ENCODE assay signal across 13 cellular contexts in genomic region chr14:88599321-88599720, GRCh38. TPM values are rescaled to one million over a fixed set of nuclear protein-coding genes. Genes with fewer than 3 reads are reported as not detected.
DNase-seq lines count a peak whose midpoint lies in the region; ATAC-seq and TF ChIP-seq lines count a peak whose summit lies in the region.
"Had no signal": no experiment of that assay in that cellular context is flagged by ENCODE, and none has a peak within 500 bp of the region (broad histone marks: within the 10 kb centered on the region; RNA-seq: fewer than 3 reads in every experiment).

No MANE protein-coding gene starts in this region.

- peaks cover 32% of the 10 kb centered on the region for H3K4me1 Mint-ChIP-seq in activated naive CD4-positive, alpha-beta T cell treated with anti-CD3 and anti-CD28 coated beads, Interleukin-2, amount 50 U/mL, for 24 hours
- peaks cover 35 to 58% of the 10 kb centered on the region in 2 donors for H3K4me1 Mint-ChIP-seq in stimulated activated naive B cell treated with anti-CD40 and anti-IgM and Interleukin-4, amounts not matched to agents 10 μg/mL and 1 μg/mL and 100 μg/mL, for 72 hours
- H3K4me1 Mint-ChIP-seq in endodermal cell: peaks cover 14% of the 10 kb centered on the region

- ATAC-seq in GM21786 (IDR thresholded peaks at IDR 0.05; ENCODE audit: unreplicated experiment) (peak; percentile 27), HG03460 (IDR thresholded peaks at IDR 0.05; ENCODE audit: unreplicated experiment) (peak; percentile 12)
- peak; percentile 18 to 19 for ATAC-seq in stimulated activated naive B cell treated with anti-CD40 and anti-IgM and Interleukin-4, amounts not matched to agents 10 μg/mL and 1 μg/mL and 100 μg/mL, for 72 hours (replicated peaks)
- ATAC-seq: foreskin keratinocyte, left lung had no signal

- H3K27ac ChIP-seq in endodermal cell (ENCODE audit: low read depth, low read length): no peak overlapping the region
- H3K27ac ChIP-seq: foreskin keratinocyte, left lung had no signal

- H3K27me3 Mint-ChIP-seq in activated naive CD4-positive, alpha-beta T cell treated with anti-CD3 and anti-CD28 coated beads, Interleukin-2, amount 50 U/mL, for 24 hours: no peaks in the 10 kb centered on the region
- no peaks in the 10 kb centered on the region for H3K27me3 Mint-ChIP-seq in stimulated activated naive B cell treated with anti-CD40 and anti-IgM and Interleukin-4, amounts not matched to agents 10 μg/mL and 1 μg/mL and 100 μg/mL, for 72 hours
- no peaks in the 10 kb centered on the region for H3K27me3 Mint-ChIP-seq in endodermal cell (ENCODE audit: insufficient read depth)

- H3K9me3 Mint-ChIP-seq in activated naive CD4-positive, alpha-beta T cell treated with anti-CD3 and anti-CD28 coated beads, Interleukin-2, amount 50 U/mL, for 24 hours: no peaks in the 10 kb centered on the region
- peaks cover 0 to 2% of the 10 kb centered on the region in 2 donors for H3K9me3 Mint-ChIP-seq in stimulated activated naive B cell treated with anti-CD40 and anti-IgM and Interleukin-4, amounts not matched to agents 10 μg/mL and 1 μg/mL and 100 μg/mL, for 72 hours
- H3K9me3 Mint-ChIP-seq in endodermal cell: no peaks in the 10 kb centered on the region

- H3K4me3 Mint-ChIP-seq in activated naive CD4-positive, alpha-beta T cell treated with anti-CD3 and anti-CD28 coated beads, Interleukin-2, amount 50 U/mL, for 24 hours: no peak overlapping the region
- H3K4me3 Mint-ChIP-seq in stimulated activated naive B cell treated with anti-CD40 and anti-IgM and Interleukin-4, amounts not matched to agents 10 μg/mL and 1 μg/mL and 100 μg/mL, for 72 hours: peak overlapping the region; percentile 82 to 83
- no peak overlapping the region for H3K4me3 Mint-ChIP-seq in endodermal cell

- H3K36me3 ChIP-seq in endodermal cell (ENCODE audit: control insufficient read depth, insufficient read depth, low read length): peaks cover 93% of the 10 kb centered on the region

- no peak overlapping the region for H3K9ac ChIP-seq in endodermal cell (ENCODE audit: extremely low read depth, low read length, poor library complexity, severe bottlenecking)

- no peaks in the 10 kb centered on the region for H3K4me1 ChIP-seq in endodermal cell (ENCODE audit: control insufficient read depth, insufficient read depth, low read length)
- H3K4me1 ChIP-seq: foreskin keratinocyte, left lung had no signal

- no peak overlapping the region for H3K4me3 ChIP-seq in endodermal cell (ENCODE audit: low read length)
- H3K4me3 ChIP-seq: left lung had no signal

- H3K27ac Mint-ChIP-seq in activated naive CD4-positive, alpha-beta T cell treated with anti-CD3 and anti-CD28 coated beads, Interleukin-2, amount 50 U/mL, for 24 hours: peak overlapping the region; percentile 64
- H3K27ac Mint-ChIP-seq in stimulated activated naive B cell treated with anti-CD40 and anti-IgM and Interleukin-4, amounts not matched to agents 10 μg/mL and 1 μg/mL and 100 μg/mL, for 72 hours: peak overlapping the region; percentile 97
- H3K27ac Mint-ChIP-seq in endodermal cell: no peak overlapping the region

- WGBS in endodermal cell (ENCODE audit: insufficient coverage in 1 of 2, insufficient read length in 1 of 2), 2 experiments: 95 to 99% methylated on average over 8 of the region's 8 CpGs

- TF ChIP-seq CTCF in endodermal cell (conservative IDR thresholded peaks at IDR 0.05): no peak

- DNase-seq in activated naive CD4-positive, alpha-beta T cell treated with anti-CD3 and anti-CD28 coated beads, Interleukin-2, amount 50 U/mL, for 16 hours: no peak
- DNase-seq in stimulated activated naive B cell treated with anti-CD40 and anti-IgM and Interleukin-4, amounts not matched to agents 10 μg/mL and 1 μg/mL and 100 μg/mL, for 72 hours: no peak
- DNase-seq in endodermal cell: no peak
- no peak for DNase-seq in SW480 (ENCODE audit: low spot score)
- DNase-seq in mucosa of gallbladder (ENCODE audit: low spot score): no peak
- DNase-seq: central memory CD4-positive, alpha-beta T cell; foreskin keratinocyte; left lung; NCI-H510A treated with DMSO at 0.1 percent for 48 hours; SHP77 had no signal

- H3K36me3 Mint-ChIP-seq in activated naive CD4-positive, alpha-beta T cell treated with anti-CD3 and anti-CD28 coated beads, Interleukin-2, amount 50 U/mL, for 24 hours: peaks cover 31% of the 10 kb centered on the region
- peaks cover 61 to 65% of the 10 kb centered on the region in 2 donors for H3K36me3 Mint-ChIP-seq in stimulated activated naive B cell treated with anti-CD40 and anti-IgM and Interleukin-4, amounts not matched to agents 10 μg/mL and 1 μg/mL and 100 μg/mL, for 72 hours
- peaks cover 93% of the 10 kb centered on the region for H3K36me3 Mint-ChIP-seq in endodermal cell (ENCODE audit: low read depth)

- H3K27me3 ChIP-seq in endodermal cell (ENCODE audit: control insufficient read depth, insufficient read depth, low read length, poor library complexity, severe bottlenecking): no peaks in the 10 kb centered on the region
- H3K27me3 ChIP-seq: foreskin keratinocyte, left lung had no signal

- H3K9me3 ChIP-seq in endodermal cell (ENCODE audit: control insufficient read depth, low read length): no peaks in the 10 kb centered on the region
- H3K9me3 ChIP-seq: left lung had no signal

RNA-seq across cellular contexts. Expression of gene ZC3H14, which starts 36.5 kb away (rescaled TPM):
- total RNA-seq in endodermal cell (100 to 1,000 TPM; 111 to 142 TPM), mucosa of gallbladder (50.5 TPM)
- 93.2 TPM for polyA plus RNA-seq in endodermal cell (2013, experiment 1 of 2)
- 84.6 TPM for polyA plus RNA-seq in endodermal cell (2013, experiment 2 of 2)

RNA-seq across cellular contexts. Expression of gene PTPN21, which starts 44.5 kb away (rescaled TPM):
- total RNA-seq in endodermal cell (10 to 100 TPM; 23.8 to 45.5 TPM), mucosa of gallbladder (33.7 TPM)
- polyA plus RNA-seq in endodermal cell (2013, experiment 1 of 2): 15.0 TPM
- polyA plus RNA-seq in endodermal cell (2013, experiment 2 of 2): 15.1 TPM

Comparison
In these comparisons a context has a peak if more than half of its experiments do, and no peak if none do; other contexts are left out.
1. H3K4me3 Mint-ChIP-seq: peak in stimulated activated naive B cell treated with anti-CD40 and anti-IgM and Interleukin-4, amounts not matched to agents 10 μg/mL and 1 μg/mL and 100 μg/mL, for 72 hours (2 of 2); none in activated naive CD4-positive, alpha-beta T cell treated with anti-CD3 and anti-CD28 coated beads, Interleukin-2, amount 50 U/mL, for 24 hours (single experiment) and endodermal cell (single experiment).
2. Peak in every context shown above with its lines, with median percentiles within 50 percentile points of each other: ATAC-seq.